7 cellular contexts compared by ENCODE assay signal in genomic region chr1:10960954-10961833, GRCh38. TPM values are rescaled to one million over a fixed set of nuclear protein-coding genes. Genes with fewer than 3 reads are reported as not detected.
DNase-seq lines count a peak whose midpoint lies in the region; ATAC-seq, FAIRE-seq and TF ChIP-seq lines count a peak whose summit lies in the region.

No MANE protein-coding gene starts in this region.

- no peaks in the 10 kb centered on the region for H3K36me3 Mint-ChIP-seq in type B pancreatic cell

- H3K27ac ChIP-seq in pancreas, result no peak overlapping the region

- no peaks in the 10 kb centered on the region for H3K9me3 Mint-ChIP-seq in type B pancreatic cell

- peaks cover 6 to 22% (median 10%) of the 10 kb centered on the region in 3 donors for H3K4me1 ChIP-seq in pancreas

- peak; percentile 65 to 79 (median 75) for ATAC-seq in pancreas

- TF ChIP-seq CTCF in GM12865 (IDR thresholded peaks at IDR 0.05; ENCODE audit: insufficient read depth, low read depth, low read length, missing control alignments) (peak; percentile 90), pancreas (IDR thresholded peaks at IDR 0.05) (peak; percentile 72 to 88 (median 84)), type B pancreatic cell (conservative IDR thresholded peaks at IDR 0.05) (peak; percentile 93)

- no peaks in the 10 kb centered on the region for H3K4me1 Mint-ChIP-seq in type B pancreatic cell (ENCODE audit: unreplicated experiment)

- no peak overlapping the region for H3K4me3 Mint-ChIP-seq in type B pancreatic cell

- intact Hi-C loops in pancreas (cut with DNase I), result no loop called here

- H3K27ac Mint-ChIP-seq in type B pancreatic cell, result no peak overlapping the region

- H3K9me3 ChIP-seq in pancreas, result no peaks in the 10 kb centered on the region

- no peak overlapping the region for H3K4me3 ChIP-seq in GM12865 (ENCODE audit: low read depth, low read length)
- no peak overlapping the region for H3K4me3 ChIP-seq in pancreas

- H3K27me3 ChIP-seq in pancreas, result no peaks in the 10 kb centered on the region

- no peaks in the 10 kb centered on the region for H3K36me3 ChIP-seq in pancreas

- 33 to 34% methylated on average over 30 of the region's 30 CpGs for WGBS in pancreas, 2 donors

- FAIRE-seq in pancreas (lab: Jason Lieb, UNC), result no peak

- peak; percentile 88 for DNase-seq in GM12865 (ENCODE audit: low read depth)
- DNase-seq in KG1 (lab: John Stamatoyannopoulos, UW), result peak; percentile 43
- DNase-seq in SHP77 (lab: John Stamatoyannopoulos, UW), result peak; percentile 82 to 86
- DNase-seq in activated effector memory CD4-positive, alpha-beta T cell treated with anti-CD3 and anti-CD28 coated beads, Interleukin-2, amount 50 U/mL, for 16 hours, result peak; percentile 92
- peak; percentile 74 for DNase-seq in globus pallidus (ENCODE audit: low spot score)
- peak; percentile 78 to 97 (median 87) for DNase-seq in pancreas
- DNase-seq in type B pancreatic cell (ENCODE audit: extremely low spot score, unreplicated experiment), result peak; percentile 91

- H3K27me3 Mint-ChIP-seq in type B pancreatic cell, result peaks cover 6% of the 10 kb centered on the region

RNA-seq across cellular contexts. Expression of gene TARDBP, which starts 51.3 kb away (rescaled TPM):
- total RNA-seq in pancreas (10 to 100 TPM; 43.3 to 74.7 (median 53.7) TPM), type B pancreatic cell (ENCODE audit: low replicate concordance) (153 and 188 TPM in 2 replicates)
- 10 to 100 TPM; 47.8 to 84.7 TPM for polyA plus RNA-seq in pancreas
